In genomic region chr5:119267958-119268386, GRCh38 we compare ENCODE assay signal across 8 cellular contexts.
DNase-seq lines count a peak whose midpoint lies in the region; ATAC-seq and FAIRE-seq lines count a peak whose summit lies in the region.

No MANE protein-coding gene starts in this region.

- peak; percentile 85 for FAIRE-seq in endometrium (lab: Jason Lieb, UNC)

- H3K4me1 ChIP-seq in CD4-positive, CD25-positive, alpha-beta regulatory T cell (ENCODE audit: control insufficient read depth, insufficient read depth, low read length, poor library complexity, severe bottlenecking) = peaks cover 36% of the 10 kb centered on the region

- H3K27me3 Mint-ChIP-seq in CD4-positive, CD25-positive, alpha-beta regulatory T cell = no peaks in the 10 kb centered on the region

- peaks cover 13 to 57% (median 37%) of the 10 kb centered on the region in 4 donors for H3K4me1 Mint-ChIP-seq in CD4-positive, CD25-positive, alpha-beta regulatory T cell

- peaks cover 6 to 8% of the 10 kb centered on the region in 2 experiments for H3K9me3 ChIP-seq in CD4-positive, CD25-positive, alpha-beta regulatory T cell (ENCODE audit: control insufficient read depth in 2 of 2, low read length in 2 of 2)

- H3K9me3 Mint-ChIP-seq in CD4-positive, CD25-positive, alpha-beta regulatory T cell = peaks cover 0 to 5% (median 4%) of the 10 kb centered on the region in 7 donors

- H3K27ac Mint-ChIP-seq in CD4-positive, CD25-positive, alpha-beta regulatory T cell = peak overlapping the region; percentile 93 to 98 (median 96)

- peak; percentile 57 to 70 for ATAC-seq in CD4-positive, CD25-positive, alpha-beta regulatory T cell (ENCODE audit: low read depth in 2 of 2)
- peak; percentile 73 for ATAC-seq in GM19468 (IDR thresholded peaks at IDR 0.05; ENCODE audit: extremely low read depth, unreplicated experiment)

- no peaks in the 10 kb centered on the region for H3K27me3 ChIP-seq in CD4-positive, CD25-positive, alpha-beta regulatory T cell (ENCODE audit: control insufficient read depth, insufficient read depth, low read length)

- H3K27ac ChIP-seq in CD4-positive, CD25-positive, alpha-beta regulatory T cell (ENCODE audit: insufficient read depth, low read length, poor library complexity, severe bottlenecking) = peak overlapping the region; percentile 88

- H3K36me3 ChIP-seq in CD4-positive, CD25-positive, alpha-beta regulatory T cell (ENCODE audit: control insufficient read depth, insufficient read depth, low read length) = no peaks in the 10 kb centered on the region

- peak; percentile 78 to 89 (median 81) for DNase-seq in CD4-positive, CD25-positive, alpha-beta regulatory T cell
- DNase-seq in HPDE6-E6E7 (ENCODE audit: extremely low spot score) (peak; percentile 86), NOMO-1 (lab: John Stamatoyannopoulos, UW; ENCODE audit: unreplicated experiment in 2 of 2) (peak; percentile 93 to 97), mesenteric fat pad (ENCODE audit: low spot score) (peak; percentile 95)
- peak; percentile 75 for DNase-seq in activated CD8-positive, alpha-beta memory T cell treated with anti-CD3 and anti-CD28 coated beads, Interleukin-2, amount 50 U/mL, for 4 hours
- peak; percentile 26 for DNase-seq in stimulated activated CD8-positive, alpha-beta memory T cell treated with anti-CD3 and anti-CD28 coated beads, Interleukin-15, amount 100 ng/mL, for 1 hour (ENCODE audit: low read depth)

- peaks cover 12% of the 10 kb centered on the region for H3K36me3 Mint-ChIP-seq in CD4-positive, CD25-positive, alpha-beta regulatory T cell

- peak overlapping the region; percentile 97 for H3K4me3 ChIP-seq in CD4-positive, CD25-positive, alpha-beta regulatory T cell (ENCODE audit: low read depth, low read length)

- H3K4me3 Mint-ChIP-seq in CD4-positive, CD25-positive, alpha-beta regulatory T cell = peak overlapping the region; percentile 96 to 99 (median 98)

Comparison
In these comparisons a context has a peak if more than half of its experiments do, and no peak if none do; other contexts are left out.
1. Peak in every context shown above with its lines: DNase-seq, ATAC-seq, H3K4me3 ChIP-seq and H3K27ac ChIP-seq.
2. DNase-seq: peak in every context shown above with its lines; median percentile 95 in NOMO-1; 95 in mesenteric fat pad; 86 in HPDE6-E6E7; 81 in CD4-positive, CD25-positive, alpha-beta regulatory T cell; 75 in activated CD8-positive, alpha-beta memory T cell treated with anti-CD3 and anti-CD28 coated beads, Interleukin-2, amount 50 U/mL, for 4 hours; 26 in stimulated activated CD8-positive, alpha-beta memory T cell treated with anti-CD3 and anti-CD28 coated beads, Interleukin-15, amount 100 ng/mL, for 1 hour.